ENCODE assay signal across 8 cellular contexts in genomic region chr15:52679232-52680040, GRCh38. TPM values are rescaled to one million over a fixed set of nuclear protein-coding genes. Genes with fewer than 3 reads are reported as not detected.
DNase-seq lines count a peak whose midpoint lies in the region; ATAC-seq lines count a peak whose summit lies in the region.

ATOSA (minus strand) TSS chr15:52679388; CDS start chr15:52678021, 1,367 bp downstream.

- ATAC-seq in GM19468 (IDR thresholded peaks at IDR 0.05; ENCODE audit: extremely low read depth, unreplicated experiment): peak; percentile 28
- peak; percentile 79 for ATAC-seq in effector memory CD8-positive, alpha-beta T cell (replicated peaks)
- peak; percentile 77 for ATAC-seq in memory B cell (ENCODE audit: low read depth)

- peaks cover 25 to 48% of the 10 kb centered on the region in 2 donors for H3K4me1 Mint-ChIP-seq in effector memory CD8-positive, alpha-beta T cell (ENCODE audit: low read depth in 2 of 2)
- peaks cover 32% of the 10 kb centered on the region for H3K4me1 Mint-ChIP-seq in memory B cell

- DNase-seq in CMK (ENCODE audit: low read depth) (peak; percentile 48), HT-29 (ENCODE audit: low spot score) (peak; percentile 87), memory B cell (ENCODE audit: low spot score in 2 of 2) (peak; percentile 88 to 90)
- DNase-seq in NK-92 treated with Interleukin-12 subunit alpha and Interleukin-12 subunit beta, amount 100 ng/mL, for 24 hours (lab: John Stamatoyannopoulos, UW): peak; percentile 92
- DNase-seq in activated CD8-positive, alpha-beta memory T cell treated with anti-CD3 and anti-CD28 coated beads for 48 hours (ENCODE audit: low read depth in 2 of 3, low spot score in 2 of 3): peak; percentile 74 to 82 (median 77)
- peak; percentile 91 to 93 (median 92) for DNase-seq in effector memory CD8-positive, alpha-beta T cell
- peak; percentile 75 for DNase-seq in stimulated activated CD8-positive, alpha-beta memory T cell treated with anti-CD3 and anti-CD28 coated beads, Interleukin-12 subunit alpha, Interleukin-12 subunit beta, amount 100 ng/mL, for 24 hours (ENCODE audit: extremely low read depth)

- peaks cover 42% of the 10 kb centered on the region for H3K36me3 Mint-ChIP-seq in effector memory CD8-positive, alpha-beta T cell (ENCODE audit: insufficient read depth)
- peaks cover 17% of the 10 kb centered on the region for H3K36me3 Mint-ChIP-seq in memory B cell

- no peaks in the 10 kb centered on the region for H3K9me3 Mint-ChIP-seq in effector memory CD8-positive, alpha-beta T cell
- no peaks in the 10 kb centered on the region for H3K9me3 Mint-ChIP-seq in memory B cell

- H3K27ac Mint-ChIP-seq in effector memory CD8-positive, alpha-beta T cell: peak within 1 kb of the TSS; percentile 98 to 99
- H3K27ac Mint-ChIP-seq in memory B cell: peak within 1 kb of the TSS; percentile 98

- no peaks in the 10 kb centered on the region for H3K27me3 Mint-ChIP-seq in effector memory CD8-positive, alpha-beta T cell
- no peaks in the 10 kb centered on the region for H3K27me3 Mint-ChIP-seq in memory B cell

- H3K4me3 Mint-ChIP-seq in effector memory CD8-positive, alpha-beta T cell: peak within 1 kb of the TSS; percentile 89 to 96
- peak within 1 kb of the TSS; percentile 94 for H3K4me3 Mint-ChIP-seq in memory B cell

RNA-seq across cellular contexts. Expression of gene ATOSA, which starts in this region (rescaled TPM):
- 5.3 and 6.8 TPM in 2 replicates for total RNA-seq in HT-29 (2014; rRNA removed; shearing (Covaris generic))

Comparison
In these comparisons a context has a peak if more than half of its experiments do, and no peak if none do; other contexts are left out.
1. Peak in every context shown above with its lines: DNase-seq and ATAC-seq.
2. ATAC-seq: peak in every context shown above with its lines; median percentile 79 in effector memory CD8-positive, alpha-beta T cell; 77 in memory B cell; 28 in GM19468.